1 cellular context compared by ENCODE assay signal in genomic region chr4:8037150-8037769, GRCh38.
TF ChIP-seq lines count a peak whose summit lies in the region.

No MANE protein-coding gene starts in this region.

TF ChIP-seq in H1, 55 proteins besides CTCF, POLR2A, EP300 and RAD21 (continued from another document):
- no peak for TF ChIP-seq CHD7 (IDR thresholded peaks at IDR 0.05; ENCODE audit: insufficient replicate concordance, low read length)
